1 cellular context compared by ENCODE assay signal in genomic region chr4:24917076-24917856, GRCh38.
TF ChIP-seq lines count a peak whose summit lies in the region.

No MANE protein-coding gene starts in this region.

TF ChIP-seq in K562, 482 proteins besides CTCF, POLR2A, EP300 and RAD21:
- TF ChIP-seq ZNF766 (CRISPR knock-in tag; conservative IDR thresholded peaks at IDR 0.05), result no peak
- no peak for TF ChIP-seq CREM (IDR thresholded peaks at IDR 0.05; ENCODE audit: low read depth)
- 0 out of 2 replicates have a peak, but pooled peaks have one; percentile 33 for TF ChIP-seq MAFG (tag; conservative IDR thresholded peaks at IDR 0.05)
- TF ChIP-seq ZNF655 (CRISPR knock-in tag; IDR thresholded peaks at IDR 0.05), result no peak
- TF ChIP-seq VEZF1 (CRISPR knock-in tag; IDR thresholded peaks at IDR 0.05), result no peak
- no peak for TF ChIP-seq POLR2H (tag; IDR thresholded peaks at IDR 0.05; ENCODE audit: low read depth)
- no peak for TF ChIP-seq TRIM28 (IDR thresholded peaks at IDR 0.05)
- no peak for TF ChIP-seq ARHGAP35 (IDR thresholded peaks at IDR 0.05; ENCODE audit: partially characterized antibody)
- TF ChIP-seq KDM1A (IDR thresholded peaks at IDR 0.05), result no peak
- no peak for TF ChIP-seq NELFE (IDR thresholded peaks at IDR 0.05; ENCODE audit: insufficient read depth, insufficient read length)
- TF ChIP-seq EGR1 (conservative IDR thresholded peaks at IDR 0.05), result peak; percentile 83
- TF ChIP-seq CAMTA2 (CRISPR knock-in tag; conservative IDR thresholded peaks at IDR 0.05), result no peak
- no peak for TF ChIP-seq FOSL1 (tag; conservative IDR thresholded peaks at IDR 0.05)
- TF ChIP-seq TEAD2 (tag; IDR thresholded peaks at IDR 0.05), result no peak
- 0 out of 2 replicates have a peak, but pooled peaks have one; percentile 8 for TF ChIP-seq ZNF316 (IDR thresholded peaks at IDR 0.05)
- no peak for TF ChIP-seq MBD2 (IDR thresholded peaks at IDR 0.05; ENCODE audit: borderline replicate concordance, low read depth)
